Comparison of ENCODE assay signal across 1 cellular context in genomic region chr19:18558202-18558555, GRCh38.
TF ChIP-seq lines count a peak whose summit lies in the region.

No MANE protein-coding gene starts in this region.

TF ChIP-seq in H1, 55 proteins besides CTCF, POLR2A, EP300 and RAD21:
- TF ChIP-seq ASH2L (IDR thresholded peaks at IDR 0.05; ENCODE audit: low read length): peak; percentile 24
- TF ChIP-seq CTBP2 (IDR thresholded peaks at IDR 0.05; ENCODE audit: borderline replicate concordance, insufficient read depth, insufficient read length, low read length): no peak
